Comparison of ENCODE assay signal across 31 cellular contexts in the genomic region with DNA sequence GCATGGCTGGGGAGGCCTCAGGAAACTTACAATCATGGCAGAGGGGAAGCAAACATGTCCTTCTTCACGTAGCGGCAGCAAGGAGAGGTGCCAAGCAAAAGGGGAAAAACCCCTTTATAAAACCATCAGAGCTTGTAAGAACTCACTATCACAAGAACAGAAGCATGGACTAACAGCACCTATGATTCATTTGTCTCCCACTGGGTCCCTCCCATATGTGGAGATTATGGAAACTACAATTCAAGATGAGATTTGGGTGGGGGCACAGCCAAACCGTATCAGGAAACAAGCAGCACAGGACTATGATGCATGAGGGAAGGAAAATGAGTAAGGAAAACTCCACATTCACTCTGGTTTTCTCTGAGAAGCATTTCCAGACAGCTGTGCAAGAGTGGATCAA.
"Had no signal": no experiment of that assay in that cellular context is flagged by ENCODE, and none has a peak within 500 bp of the region (broad histone marks: within the 10 kb centered on the region; RNA-seq: fewer than 3 reads in every experiment).

No MANE protein-coding gene starts in this region.

- H3K36me3 ChIP-seq: breast epithelium, Peyer's patch, SJSA1 had no signal

- H3K4me1 ChIP-seq: breast epithelium, Peyer's patch, SJSA1 had no signal

- H3K4me3 Mint-ChIP-seq: activated CD4-positive, alpha-beta T cell treated with anti-CD3 and anti-CD28 coated beads, Interleukin-2, amount 10 ng/mL, durations not matched to agents 24 days and 14 days; activated CD8-positive, alpha-beta T cell treated with anti-CD3 and anti-CD28 coated beads for 36 hours; activated naive CD4-positive, alpha-beta T cell treated with anti-CD3 and anti-CD28 coated beads for 36 hours; activated naive CD8-positive, alpha-beta T cell; activated naive CD8-positive, alpha-beta T cell treated with anti-CD3 and anti-CD28 coated beads, Interleukin-2, amount 50 U/mL, for 24 hours; activated T-cell treated with anti-CD3 and anti-CD28 coated beads, Interleukin-2, amount 50 U/mL, for 72 hours; T-helper 1 cell treated with Interleukin-12 subunit alpha and Interleukin-12 subunit beta and Interleukin-4 antibody, amounts not matched to agents 30 μg/mL and 1 μg/mL, for 36 hours; T-helper 2 cell treated with Interferon-gamma antibody and Interleukin-4, amounts not matched to agents 5 μg/mL and 100 μg/mL, for 36 hours had no signal

- H3K27me3 Mint-ChIP-seq: activated CD4-positive, alpha-beta T cell treated with anti-CD3 and anti-CD28 coated beads, Interleukin-2, amount 10 ng/mL, durations not matched to agents 24 days and 14 days; activated CD8-positive, alpha-beta T cell treated with anti-CD3 and anti-CD28 coated beads for 36 hours; activated naive CD8-positive, alpha-beta T cell; activated naive CD8-positive, alpha-beta T cell treated with anti-CD3 and anti-CD28 coated beads, Interleukin-2, amount 50 U/mL, for 24 hours had no signal

- H3K9me3 ChIP-seq: Peyer's patch, SJSA1 had no signal

- H3K4me2 ChIP-seq: SK-N-SH had no signal

- H3K9ac ChIP-seq: SK-N-SH had no signal

- H3K27ac ChIP-seq: breast epithelium, Peyer's patch, SJSA1 had no signal

- DNase-seq: activated CD4-positive, alpha-beta T cell treated with anti-CD3 and anti-CD28 coated beads, Interleukin-2, amount 10 ng/mL, durations not matched to agents 24 days and 14 days; activated CD4-positive, alpha-beta T cell treated with anti-CD3 and anti-CD28 coated beads, Interleukin-2, amount 50 U/mL, for 4 hours; activated CD8-positive, alpha-beta T cell treated with anti-CD3 and anti-CD28 coated beads for 36 hours; activated gamma-delta T cell; activated naive CD4-positive, alpha-beta T cell treated with anti-CD3 and anti-CD28 coated beads for 36 hours; activated naive CD8-positive, alpha-beta T cell treated with anti-CD3 and anti-CD28 coated beads, Interleukin-2, amount 50 U/mL, for 24 hours; activated T-cell treated with anti-CD3 and anti-CD28 coated beads, Interleukin-2, amount 50 U/mL, for 1 hour; activated T-cell treated with anti-CD3 and anti-CD28 coated beads, Interleukin-2, amount 50 U/mL, for 72 hours; amniotic stem cell; aorta; cerebellar nuclear complex; NCI-H1092 treated with DMSO at 0.1 percent for 48 hours; NCI-H1417; NCI-H187 treated with DMSO at 0.1 percent for 48 hours; NCI-H2081; NCI-H2171 treated with DMSO at 0.1 percent for 48 hours; NCI-H2227 treated with DMSO at 0.1 percent for 48 hours; NCI-H446 treated with DMSO at 0.1 percent for 48 hours; NCI-H524; NCI-H69; PC-3; Peyer's patch; RPMI8226; SHP77 treated with DMSO at 0.1 percent for 48 hours; SK-N-SH had no signal

- ATAC-seq: activated CD8-positive, alpha-beta T cell treated with anti-CD3 and anti-CD28 coated beads for 36 hours; activated naive CD8-positive, alpha-beta T cell treated with anti-CD3 and anti-CD28 coated beads, Interleukin-2, amount 50 U/mL, for 24 hours; activated T-cell treated with anti-CD3 and anti-CD28 coated beads, Interleukin-2, amount 50 U/mL, for 72 hours; PC-3 had no signal

- H3K4me3 ChIP-seq: breast epithelium, Peyer's patch, SJSA1 had no signal

- H3K4me1 Mint-ChIP-seq: activated naive CD8-positive, alpha-beta T cell treated with anti-CD3 and anti-CD28 coated beads, Interleukin-2, amount 50 U/mL, for 24 hours had no signal

- H3K9me2 ChIP-seq: SK-N-SH had no signal

- H3K27me3 ChIP-seq: breast epithelium, Peyer's patch, SJSA1 had no signal

- H3K27ac Mint-ChIP-seq: activated CD4-positive, alpha-beta T cell treated with anti-CD3 and anti-CD28 coated beads, Interleukin-2, amount 10 ng/mL, durations not matched to agents 24 days and 14 days; activated CD8-positive, alpha-beta T cell treated with anti-CD3 and anti-CD28 coated beads for 36 hours; activated naive CD4-positive, alpha-beta T cell treated with anti-CD3 and anti-CD28 coated beads for 36 hours; activated naive CD8-positive, alpha-beta T cell; activated naive CD8-positive, alpha-beta T cell treated with anti-CD3 and anti-CD28 coated beads, Interleukin-2, amount 50 U/mL, for 24 hours; activated T-cell treated with anti-CD3 and anti-CD28 coated beads, Interleukin-2, amount 50 U/mL, for 72 hours; activated T-helper 2 cell treated with anti-CD3 and anti-CD28 coated beads, Interferon-gamma antibody, Interleukin-2, Interleukin-4, amounts not matched to agents 10 μg/mL and 5 μg/mL and 100 μg/mL, durations not matched to agents 14 hours and 24 hours and 36 hours; T-helper 1 cell treated with Interleukin-12 subunit alpha and Interleukin-12 subunit beta and Interleukin-4 antibody, amounts not matched to agents 30 μg/mL and 1 μg/mL, for 36 hours; T-helper 2 cell treated with Interferon-gamma antibody and Interleukin-4, amounts not matched to agents 5 μg/mL and 100 μg/mL, for 36 hours had no signal
